Comparison of ENCODE assay signal across 21 cellular contexts in genomic region chr12:27130284-27130683, GRCh38. TPM values are rescaled to one million over a fixed set of nuclear protein-coding genes. Genes with fewer than 3 reads are reported as not detected.
"Had no signal": no experiment of that assay in that cellular context is flagged by ENCODE, and none has a peak within 500 bp of the region (broad histone marks: within the 10 kb centered on the region; RNA-seq: fewer than 3 reads in every experiment).

No MANE protein-coding gene starts in this region.

RNA-seq across cellular contexts. Expression of gene C12orf71, which starts 47.9 kb away (rescaled TPM):
- total RNA-seq: activated naive CD4-positive, alpha-beta T cell treated with anti-CD3 and anti-CD28 coated beads for 36 hours; activated naive CD4-positive, alpha-beta T cell treated with anti-CD3 and anti-CD28 coated beads, Interleukin-2, amount 50 U/mL, for 72 hours; activated naive CD8-positive, alpha-beta T cell treated with anti-CD3 and anti-CD28 coated beads for 36 hours; activated naive CD8-positive, alpha-beta T cell treated with anti-CD3 and anti-CD28 coated beads, Interleukin-2, amount 10 ng/mL, durations not matched to agents 7 days and 5 days; activated T-cell treated with anti-CD3 and anti-CD28 coated beads, Interleukin-2, amount 50 U/mL, for 4 hours; activated T-cell treated with anti-CD3 and anti-CD28 coated beads, Interleukin-2, amount 50 U/mL, for 72 hours; activated T-helper 1 cell treated with anti-CD3 and anti-CD28 coated beads, Interleukin-12 subunit alpha, Interleukin-12 subunit beta, Interleukin-2, Interleukin-4 antibody, amounts not matched to agents 30 ng/mL and 10 ng/mL and 1 ng/mL, durations not matched to agents 14 hours and 24 hours and 36 hours; activated T-helper 17 cell treated with anti-CD3 and anti-CD28 coated beads, Interleukin-2, amount 50 U/mL, for 72 hours; activated T-helper 2 cell treated with anti-CD3 and anti-CD28 coated beads, Interferon-gamma antibody, Interleukin-2, Interleukin-4, amounts not matched to agents 10 μg/mL and 5 μg/mL and 100 μg/mL, durations not matched to agents 14 hours and 24 hours and 36 hours; adrenal gland; aorta; ascending aorta; astrocyte; body of pancreas; breast epithelium; bronchial epithelial cell; cardiac muscle cell; cardiac septum; cerebellum; chondrocyte had no signal
- polyA plus RNA-seq: adipose tissue, adrenal gland, aorta, cardiac muscle cell had no signal
